In the genomic region with DNA sequence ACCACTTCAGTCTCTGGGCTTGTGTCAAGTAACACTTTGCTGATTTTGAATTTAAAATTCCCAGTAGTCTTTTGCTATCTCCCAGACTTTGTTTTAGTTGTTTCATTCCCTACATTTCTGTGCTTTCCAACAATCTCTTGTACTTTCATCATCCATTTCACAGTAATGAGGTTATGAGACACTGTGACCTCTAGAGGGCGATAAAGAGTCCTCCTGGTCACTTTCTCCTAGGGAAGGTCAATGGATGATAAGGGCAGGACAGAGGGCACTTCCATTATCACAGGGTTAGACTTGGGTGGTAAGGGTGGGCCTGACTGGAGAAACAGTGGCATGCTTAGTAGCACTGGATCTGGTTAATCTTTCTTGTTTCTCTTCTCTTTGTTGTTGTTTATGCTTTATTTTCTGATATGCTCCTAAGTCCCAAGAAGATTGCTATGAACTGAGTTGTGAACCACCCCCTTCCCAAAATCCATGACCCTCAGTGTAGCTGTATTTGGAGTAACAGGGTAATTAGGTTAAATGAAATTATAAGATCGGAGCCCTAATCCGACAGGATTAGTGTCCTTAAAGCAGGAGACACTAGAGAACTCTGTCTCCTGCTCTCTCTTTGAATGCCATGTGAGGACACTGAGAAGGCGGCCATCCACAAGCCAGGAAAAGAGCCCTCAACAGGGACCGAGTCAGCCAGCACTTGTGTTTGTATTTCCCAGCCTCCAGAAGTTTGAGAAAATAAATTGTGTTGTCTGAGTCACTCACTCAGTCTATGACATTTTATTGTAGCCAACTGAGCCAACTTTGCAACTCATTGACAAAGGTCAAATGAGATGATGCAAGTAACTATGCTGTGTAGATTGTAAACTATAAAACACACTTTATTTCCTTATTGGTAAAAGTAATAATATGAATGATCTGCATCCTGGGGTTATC, we compare ENCODE assay signal across 8 cellular contexts.
DNase-seq lines count a peak whose midpoint lies in the region; ATAC-seq and TF ChIP-seq lines count a peak whose summit lies in the region.

No MANE protein-coding gene starts in this region.

- DNase-seq in A673 (ENCODE audit: low spot score) (peak; percentile 49), NCI-H82 treated with DMSO at 0.1 percent for 48 hours (lab: John Stamatoyannopoulos, UW; ENCODE audit: unreplicated experiment) (peak; percentile 51), esophagus muscularis mucosa (ENCODE audit: extremely low spot score) (no peak), osteocyte (ENCODE audit: extremely low spot score, unreplicated experiment) (no peak), kidney glomerular epithelial cell (lab: John Stamatoyannopoulos, UW) (no peak)
- DNase-seq in stimulated activated CD4-positive, alpha-beta T cell treated with anti-CD3 and anti-CD28 coated beads, Interleukin-2, amount 100 ng/mL, for 24 hours, result no peak

- H3K27me3 ChIP-seq in A673 (replicated peaks; ENCODE audit: insufficient read depth, low read depth, low read length, poor library complexity) (no peaks in the 10 kb centered on the region), esophagus muscularis mucosa (no peaks in the 10 kb centered on the region)

- H3K27ac Mint-ChIP-seq in osteocyte (ENCODE audit: unreplicated experiment), result no peak overlapping the region

- H3K4me1 ChIP-seq in A673 (ENCODE audit: insufficient read depth, low read length, poor library complexity, severe bottlenecking) (no peaks in the 10 kb centered on the region), esophagus muscularis mucosa (no peaks in the 10 kb centered on the region)

- H3K9me3 Mint-ChIP-seq in osteocyte (ENCODE audit: unreplicated experiment), result peaks cover 8% of the 10 kb centered on the region

- TF ChIP-seq CTCF in A673 (conservative IDR thresholded peaks at IDR 0.05; ENCODE audit: low read depth, low read length) (peak; percentile 77), GM12872 (IDR thresholded peaks at IDR 0.05; ENCODE audit: insufficient read depth, low read depth, low read length) (peak; percentile 80), esophagus muscularis mucosa (IDR thresholded peaks at IDR 0.05) (peak; percentile 15 to 56 (median 26)), osteocyte (IDR thresholded peaks at IDR 0.05) (peak; percentile 46)

- no peak overlapping the region for H3K4me3 Mint-ChIP-seq in osteocyte (ENCODE audit: unreplicated experiment)

- TF ChIP-seq EP300 in esophagus muscularis mucosa (IDR thresholded peaks at IDR 0.05), result no peak

- H3K4me3 ChIP-seq in A673 (ENCODE audit: low read depth, low read length, poor library complexity, severe bottlenecking), result no peak overlapping the region
- no peak overlapping the region for H3K4me3 ChIP-seq in esophagus muscularis mucosa

- ATAC-seq in HG02885 (IDR thresholded peaks at IDR 0.05; ENCODE audit: poor library complexity, unreplicated experiment), result peak; percentile 82

- intact Hi-C loops in A673 (cut with micrococcal nuclease; ENCODE audit: unreplicated experiment) (no loop called here), esophagus muscularis mucosa (cut with DNase I) (no loop called here)

- POLR2A ChIA-PET in A673 (lab: Charles Lee; ENCODE audit: low non-redundant PET), result no interaction called here

- H3K27me3 Mint-ChIP-seq in osteocyte (ENCODE audit: unreplicated experiment), result no peaks in the 10 kb centered on the region

- no peaks in the 10 kb centered on the region for H3K4me1 Mint-ChIP-seq in osteocyte (ENCODE audit: unreplicated experiment)

- no peak for TF ChIP-seq POLR2A in esophagus muscularis mucosa (IDR thresholded peaks at IDR 0.05; ENCODE audit: low read depth)

- H3K36me3 ChIP-seq in A673 (ENCODE audit: insufficient read depth, low read length, poor library complexity, severe bottlenecking), result no peaks in the 10 kb centered on the region
- no peaks in the 10 kb centered on the region for H3K36me3 ChIP-seq in esophagus muscularis mucosa

- H3K27ac ChIP-seq in A673 (ENCODE audit: low read depth, low read length, poor library complexity, severe bottlenecking), result no peak overlapping the region
- no peak overlapping the region for H3K27ac ChIP-seq in esophagus muscularis mucosa (replicated peaks in 1 of 4)

- CTCF ChIA-PET in A673 (lab: Charles Lee), result no interaction called here

- BruUV-seq in A673 (replicated peaks; lab: Mats Ljungman, UMichigan), result no TSS peak

- H3K36me3 Mint-ChIP-seq in osteocyte (ENCODE audit: unreplicated experiment), result no peaks in the 10 kb centered on the region

- H3K9me3 ChIP-seq in A673 (ENCODE audit: low read depth, low read length, poor library complexity, severe bottlenecking), result no peaks in the 10 kb centered on the region
- H3K9me3 ChIP-seq in esophagus muscularis mucosa, result no peaks in the 10 kb centered on the region

- 60% methylated on average over 5 of the region's 5 CpGs for WGBS in esophagus muscularis mucosa

Comparison
In these comparisons a context has a peak if more than half of its experiments do, and no peak if none do; other contexts are left out.
1. DNase-seq: peak in A673 (single experiment) and NCI-H82 treated with DMSO at 0.1 percent for 48 hours (single experiment); none in esophagus muscularis mucosa (single experiment), osteocyte (single experiment), kidney glomerular epithelial cell (single experiment) and stimulated activated CD4-positive, alpha-beta T cell treated with anti-CD3 and anti-CD28 coated beads, Interleukin-2, amount 100 ng/mL, for 24 hours (0 of 2).
2. CTCF ChIP-seq: peak in every context shown above with its lines; median percentile 80 in GM12872; 77 in A673; 46 in osteocyte; 26 in esophagus muscularis mucosa.